Comparison of ENCODE assay signal across 9 cellular contexts in the genomic region with DNA sequence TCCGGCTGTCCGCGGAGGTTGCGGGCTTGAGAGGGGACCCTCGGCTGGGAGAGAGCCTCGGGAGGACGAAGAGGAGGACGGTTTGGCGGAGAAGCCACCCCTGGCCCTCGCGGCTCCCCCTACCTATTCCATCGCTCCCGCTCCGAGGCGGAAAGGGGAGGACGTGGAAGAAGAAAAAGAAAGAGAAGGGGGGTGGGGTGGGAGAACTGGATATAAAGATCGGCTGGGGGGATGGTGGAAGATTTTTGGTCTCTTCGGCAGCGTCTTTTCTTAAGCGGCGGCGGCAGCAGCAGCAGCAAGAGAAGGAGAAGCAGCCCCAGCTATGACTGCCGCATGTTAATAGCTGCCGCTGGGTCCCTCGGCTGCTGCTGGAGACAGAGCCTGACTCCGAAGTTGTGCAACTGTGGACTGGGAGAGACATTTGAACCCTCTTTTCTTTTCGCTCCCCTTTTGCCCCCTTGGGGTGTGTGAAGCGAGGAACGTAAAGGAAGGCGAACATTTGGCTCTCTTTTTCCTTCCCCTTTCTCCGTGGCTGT. TPM values are rescaled to one million over a fixed set of nuclear protein-coding genes. Genes with fewer than 3 reads are reported as not detected.
A peak's percentile ranks its signal among the peaks of the same experiment; 100 is the strongest.
DNase-seq lines count a peak whose midpoint lies in the region; ATAC-seq, FAIRE-seq and TF ChIP-seq lines count a peak whose summit lies in the region.
"Had no signal": no experiment of that assay in that cellular context is flagged by ENCODE, and none has a peak within 500 bp of the region (broad histone marks: within the 10 kb centered on the region; RNA-seq: fewer than 3 reads in every experiment).

No MANE protein-coding gene starts in this region.

- H3K4me1 ChIP-seq in endothelial cell of umbilical vein (ENCODE audit: control insufficient read depth, extremely low read depth, insufficient read depth, low read length), result no peaks in the 10 kb centered on the region

- H3K9me1 ChIP-seq in endothelial cell of umbilical vein (replicated peaks; ENCODE audit: control insufficient read depth, extremely low read depth, insufficient read depth, low read length), result no peaks in the 10 kb centered on the region

- no peaks in the 10 kb centered on the region for H3K36me3 ChIP-seq in endothelial cell of umbilical vein (ENCODE audit: control insufficient read depth in 2 of 2, extremely low read depth in 1 of 2, insufficient read depth in 2 of 2, low read length in 2 of 2)

- H3K79me2 ChIP-seq in endothelial cell of umbilical vein (ENCODE audit: control insufficient read depth, insufficient read depth, low read length), result no peaks in the 10 kb centered on the region

- H3K27me3 ChIP-seq in endothelial cell of umbilical vein (ENCODE audit: control insufficient read depth in 2 of 2, insufficient read depth in 2 of 2, low read length in 2 of 2), result peaks cover 28 to 50% of the 10 kb centered on the region in 2 experiments

- ATAC-seq in natural killer cell (no peak), HG02884 (IDR thresholded peaks at IDR 0.05; ENCODE audit: unreplicated experiment) (no peak)
- ATAC-seq: GM12878 had no signal

- TF ChIP-seq CTCF in CD14-positive monocyte (IDR thresholded peaks at IDR 0.05), result no peak
- no peak for TF ChIP-seq CTCF in endothelial cell of umbilical vein (IDR thresholded peaks at IDR 0.05; ENCODE audit: extremely low read depth in 1 of 2, insufficient read depth in 1 of 2, low read depth in 1 of 2, low read length in 2 of 2)
- no peak for TF ChIP-seq CTCF in mesothelial cell of epicardium (IDR thresholded peaks at IDR 0.05; ENCODE audit: unreplicated experiment)
- TF ChIP-seq CTCF in natural killer cell (IDR thresholded peaks at IDR 0.05), result no peak

- peaks cover 0 to 29% (median 7%) of the 10 kb centered on the region in 7 donors for H3K9me3 Mint-ChIP-seq in CD14-positive monocyte
- H3K9me3 Mint-ChIP-seq in mesothelial cell of epicardium, result no peaks in the 10 kb centered on the region
- H3K9me3 Mint-ChIP-seq in natural killer cell, result peaks cover 2% of the 10 kb centered on the region in 2 donors

- no peak overlapping the region for H3K27ac ChIP-seq in endothelial cell of umbilical vein (ENCODE audit: insufficient read depth, low read depth, low read length)

- POLR2A ChIA-PET in endothelial cell of umbilical vein (lab: Charles Lee), result no interaction called here

- no TSS peak for BruUV-seq in endothelial cell of umbilical vein (replicated peaks; lab: Mats Ljungman, UMichigan)

- H3K27ac Mint-ChIP-seq in CD14-positive monocyte (peak overlapping the region in 1 of 7 donors; percentile 15), mesothelial cell of epicardium (peak overlapping the region; percentile 80), natural killer cell (no peak overlapping the region)

- H2AFZ ChIP-seq in endothelial cell of umbilical vein (ENCODE audit: low read depth, low read length), result no peak overlapping the region

- DNase-seq in CD14-positive monocyte (ENCODE audit: low spot score) (no peak), NCI-H146 (lab: John Stamatoyannopoulos, UW) (peak; percentile 74), endothelial cell of umbilical vein (ENCODE audit: low read depth, low spot score) (no peak), mesothelial cell of epicardium (ENCODE audit: low spot score in 2 of 2, unreplicated experiment in 2 of 2) (peak; percentile 22 to 56), 8988T (no peak), natural killer cell (no peak)
- no peak for DNase-seq in effector CD8-positive, alpha-beta T cell (lab: John Stamatoyannopoulos, UW)

- H3K9ac ChIP-seq in endothelial cell of umbilical vein (replicated peaks; ENCODE audit: extremely low read depth, insufficient read depth, low read length), result no peak overlapping the region

- dilution Hi-C loops in endothelial cell of umbilical vein (cut with MboI; ENCODE audit: extremely low pct_ligation_motif_present, low sequenced_read_pairs), result no loop called here

- peak overlapping the region; percentile 79 to 95 for H3K4me3 Mint-ChIP-seq in CD14-positive monocyte
- peak overlapping the region; percentile 100 for H3K4me3 Mint-ChIP-seq in mesothelial cell of epicardium
- no peak overlapping the region for H3K4me3 Mint-ChIP-seq in natural killer cell

- peaks cover 6% of the 10 kb centered on the region in 2 donors for H3K36me3 Mint-ChIP-seq in CD14-positive monocyte
- H3K36me3 Mint-ChIP-seq in mesothelial cell of epicardium, result no peaks in the 10 kb centered on the region
- H3K36me3 Mint-ChIP-seq in natural killer cell, result peaks cover 26% of the 10 kb centered on the region

- intact Hi-C loops in CD14-positive monocyte (cut with micrococcal nuclease), result no loop called here
- intact Hi-C loops in endothelial cell of umbilical vein (cut with micrococcal nuclease), result no loop called here
- intact Hi-C loops in natural killer cell (cut with micrococcal nuclease), result no loop called here

- H3K27me3 Mint-ChIP-seq in CD14-positive monocyte (ENCODE audit: low read depth in 3 of 3) (peaks cover 72 to 82% (median 73%) of the 10 kb centered on the region in 3 donors), mesothelial cell of epicardium (ENCODE audit: low read depth) (peaks cover 5% of the 10 kb centered on the region), natural killer cell (ENCODE audit: low read depth in 2 of 2) (peaks cover 30 to 35% of the 10 kb centered on the region in 2 donors)

- H3K4me1 Mint-ChIP-seq in CD14-positive monocyte (peaks cover 20% of the 10 kb centered on the region), mesothelial cell of epicardium (peaks cover 37% of the 10 kb centered on the region), natural killer cell (no peaks in the 10 kb centered on the region)

- no peak for TF ChIP-seq POLR2A in endothelial cell of umbilical vein (IDR thresholded peaks at IDR 0.05; ENCODE audit: low read depth, low read length)

- no peaks in the 10 kb centered on the region for H4K20me1 ChIP-seq in endothelial cell of umbilical vein (replicated peaks; ENCODE audit: control insufficient read depth, extremely low read depth, insufficient read depth, low read length)

- H3K4me3 ChIP-seq in endothelial cell of umbilical vein (replicated peaks in 1 of 3; ENCODE audit: insufficient read depth in 1 of 3, low read depth in 1 of 3, low read length in 3 of 3), result peak overlapping the region in 1 of 3 experiments; percentile 3
- H3K4me3 ChIP-seq: GM12878 had no signal

- peak overlapping the region; percentile 67 for H3K4me2 ChIP-seq in endothelial cell of umbilical vein (ENCODE audit: insufficient read depth, low read length)

- no peak for FAIRE-seq in endothelial cell of umbilical vein (lab: Jason Lieb, UNC)
- FAIRE-seq: GM12878 had no signal

- CTCF ChIA-PET in endothelial cell of umbilical vein (lab: Charles Lee), result no interaction called here

- H3K9me3 ChIP-seq in endothelial cell of umbilical vein (replicated peaks; ENCODE audit: control insufficient read depth, insufficient read depth, low read length), result no peaks in the 10 kb centered on the region

TF ChIP-seq in endothelial cell of umbilical vein, 7 proteins besides CTCF, POLR2A, EP300 and RAD21:
- no peak for TF ChIP-seq POLR2AphosphoS5 (IDR thresholded peaks at IDR 0.05; ENCODE audit: insufficient read depth, low read depth, low read length)
- TF ChIP-seq GATA2 (IDR thresholded peaks at IDR 0.05; ENCODE audit: insufficient read depth, insufficient read length, low read depth, low read length), result no peak
- TF ChIP-seq FOS (IDR thresholded peaks at IDR 0.05; ENCODE audit: borderline replicate concordance, insufficient read depth, low read length), result no peak
- no peak for TF ChIP-seq EZH2 (IDR thresholded peaks at IDR 0.05; ENCODE audit: borderline replicate concordance, low read depth, low read length, severe bottlenecking)

RNA-seq across cellular contexts. Expression of a gene that starts 0.9 kb away (rescaled TPM):
- not detected for polyA plus RNA-seq in CD14-positive monocyte
- 0.05 TPM in 1 of 2 replicates, not detected in the other for total RNA-seq in endothelial cell of umbilical vein
- polyA plus RNA-seq in endothelial cell of umbilical vein, result not detected in 2 replicates
- polyA plus RNA-seq in endothelial cell of umbilical vein (2011; cell fraction: cytosol; rRNA removed), result not detected in 2 replicates
- polyA plus RNA-seq in endothelial cell of umbilical vein (2011; cell fraction: nucleus; rRNA removed), result not detected in 2 replicates
- polyA plus RNA-seq in endothelial cell of umbilical vein (2012), result not detected in 2 replicates
- not detected in 2 replicates for polyA minus RNA-seq in endothelial cell of umbilical vein
- polyA minus RNA-seq in endothelial cell of umbilical vein (2011; cell fraction: cytosol; rRNA and poly(A)+ RNA removed), result not detected
- polyA minus RNA-seq in endothelial cell of umbilical vein (2011; cell fraction: nucleus; rRNA and poly(A)+ RNA removed), result not detected in 2 replicates
- 64.7 to 70.1 TPM (median 68.3 TPM) in 3 replicates for total RNA-seq in mesothelial cell of epicardium
- total RNA-seq in natural killer cell, result not detected
- total RNA-seq: GM12878 had no signal

Comparison
In these comparisons a context has a peak if more than half of its experiments do, and no peak if none do; other contexts are left out.
1. DNase-seq: peak in NCI-H146 (single experiment) and mesothelial cell of epicardium (2 of 2); none in CD14-positive monocyte (single experiment), endothelial cell of umbilical vein (single experiment), 8988T (single experiment), effector CD8-positive, alpha-beta T cell (single experiment) and natural killer cell (single experiment).
2. RNA of a gene that starts 0.9 kb away (total RNA-seq): 64.7 to 70.1 TPM in mesothelial cell of epicardium; 0.05 TPM in endothelial cell of umbilical vein and not detected in natural killer cell; every median in the first group is over 10 times any median in the second.